Comparison of ENCODE assay signal across 19 cellular contexts in the genomic region with DNA sequence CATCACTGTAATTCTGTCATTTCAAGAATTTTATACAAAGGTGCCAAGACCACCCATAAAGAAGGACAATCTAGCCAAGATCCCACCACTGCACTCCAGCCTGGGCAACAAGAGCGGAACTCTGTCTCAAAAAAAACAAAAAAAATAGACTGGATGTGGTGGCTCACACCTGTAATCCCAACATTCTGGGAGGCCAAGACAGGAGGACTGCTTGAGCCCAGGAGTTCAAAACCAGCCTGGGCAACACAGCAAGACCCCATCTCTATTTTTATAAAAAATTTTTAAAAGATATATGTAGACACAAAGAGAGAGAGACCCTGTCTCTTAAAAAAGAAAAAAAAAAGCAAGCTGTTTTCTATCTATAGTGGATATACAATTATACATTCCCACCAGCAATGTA. TPM values are rescaled to one million over a fixed set of nuclear protein-coding genes. Genes with fewer than 3 reads are reported as not detected.
DNase-seq lines count a peak whose midpoint lies in the region; ATAC-seq, FAIRE-seq and TF ChIP-seq lines count a peak whose summit lies in the region.
"Had no signal": no experiment of that assay in that cellular context is flagged by ENCODE, and none has a peak within 500 bp of the region (broad histone marks: within the 10 kb centered on the region; RNA-seq: fewer than 3 reads in every experiment).

No MANE protein-coding gene starts in this region.

- peaks cover 13% of the 10 kb centered on the region; the same call in 1 of the 2 replicates for H3K36me3 ChIP-seq in Karpas-422 (ENCODE audit: insufficient read depth, low read length)
- H3K36me3 ChIP-seq in K562 (ENCODE audit: control insufficient read depth, insufficient read depth, low read length): peaks cover 21% of the 10 kb centered on the region; the same call in 1 of the 3 replicates
- peaks cover 0 to 9% of the 10 kb centered on the region in 2 donors for H3K36me3 ChIP-seq in psoas muscle (ENCODE audit: insufficient read depth in 1 of 2, low read depth in 1 of 2)

- no peak for TF ChIP-seq RAD21 in K562 (CRISPR knock-in tag; conservative IDR thresholded peaks at IDR 0.05 in 1 of 2, IDR thresholded peaks at IDR 0.05 in 1 of 2)

- H2AFZ ChIP-seq in Karpas-422 (ENCODE audit: low read length): no peak overlapping the region
- H2AFZ ChIP-seq in K562 (ENCODE audit: low read depth, low read length): no peak overlapping the region

- H3K27me3 Mint-ChIP-seq in activated naive CD8-positive, alpha-beta T cell: no peaks in the 10 kb centered on the region
- no peaks in the 10 kb centered on the region for H3K27me3 Mint-ChIP-seq in activated naive CD8-positive, alpha-beta T cell treated with anti-CD3 and anti-CD28 coated beads for 36 hours

- TF ChIP-seq EP300 in K562 (IDR thresholded peaks at IDR 0.05; ENCODE audit: low read length): no peak

- WGBS in K562 (ENCODE audit: insufficient coverage, low coverage, missing lambda C conversion rate): 100% methylated on average over 1 of the region's 1 CpG
- 87 to 95% (median 91%) methylated on average over 1 of the region's 1 CpG for whole genome bisulfite sequencing in psoas muscle, 3 donors

- no peaks in the 10 kb centered on the region for H3K9me1 ChIP-seq in K562 (ENCODE audit: control insufficient read depth, insufficient read depth, low read length)

- H3K9ac ChIP-seq in Karpas-422 (ENCODE audit: low read length) (no peak overlapping the region), K562 (ENCODE audit: insufficient read depth in 1 of 2, low read depth in 2 of 2, low read length in 2 of 2) (no peak overlapping the region)

- H3K79me2 ChIP-seq in Karpas-422 (ENCODE audit: low read length) (peaks cover 99% of the 10 kb centered on the region), K562 (ENCODE audit: control insufficient read depth, insufficient read depth, low read length) (peaks cover 96% of the 10 kb centered on the region)

- H3K27me3 ChIP-seq in Karpas-422 (ENCODE audit: low read length) (no peaks in the 10 kb centered on the region), K562 (ENCODE audit: control insufficient read depth in 2 of 2, insufficient read depth in 2 of 2, low read length in 2 of 2) (no peaks in the 10 kb centered on the region), psoas muscle (ENCODE audit: insufficient read depth in 3 of 3, low read length in 2 of 3) (no peaks in the 10 kb centered on the region)
- H3K27me3 ChIP-seq: SJSA1 had no signal

- no peak for TF ChIP-seq POLR2A in K562 (conservative IDR thresholded peaks at IDR 0.05)

- peaks cover 5% of the 10 kb centered on the region for H3K36me3 Mint-ChIP-seq in activated naive CD8-positive, alpha-beta T cell
- peaks cover 17% of the 10 kb centered on the region for H3K36me3 Mint-ChIP-seq in activated naive CD8-positive, alpha-beta T cell treated with anti-CD3 and anti-CD28 coated beads for 36 hours

- peaks cover 70% of the 10 kb centered on the region for H3K4me1 ChIP-seq in Karpas-422 (ENCODE audit: low read length)
- H3K4me1 ChIP-seq in K562 (replicated peaks in 1 of 2; ENCODE audit: control insufficient read depth in 2 of 2, insufficient read depth in 2 of 2, low read length in 2 of 2): peaks cover 5 to 7% of the 10 kb centered on the region in 2 experiments; a peak in 3 of 5 replicates
- H3K4me1 ChIP-seq in psoas muscle: peaks cover 67% of the 10 kb centered on the region
- H3K4me1 ChIP-seq: SJSA1 had no signal

- BruUV-seq in K562 (replicated peaks; lab: Mats Ljungman, UMichigan): no TSS peak

- no peak for DNase-seq in activated naive CD8-positive, alpha-beta T cell treated with anti-CD3 and anti-CD28 coated beads for 36 hours
- DNase-seq in Karpas-422 (peak; percentile 28), K562 (ENCODE audit: extremely low read depth in 1 of 4, low spot score in 3 of 4) (no peak), psoas muscle (no peak), NCI-H1105 treated with DMSO at 0.1 percent for 48 hours (lab: John Stamatoyannopoulos, UW) (no peak), midbrain (lab: John Stamatoyannopoulos, UW) (no peak)
- DNase-seq in stimulated activated CD4-positive, alpha-beta T cell treated with anti-CD3 and anti-CD28 coated beads, Interleukin-1b, Interleukin-23, amount 100 ng/mL, for 48 hours: no peak
- DNase-seq: C1 segment of cervical spinal cord, Calu3, H7, Kasumi-1, NCI-H1417 treated with DMSO at 0.1 percent for 48 hours, NCI-H2029, NCI-H524, OCI-M1, RPMI8226 had no signal

- no peak for TF ChIP-seq CTCF in K562 (IDR thresholded peaks at IDR 0.05 in 2 of 3, conservative IDR thresholded peaks at IDR 0.05 in 1 of 3; ENCODE audit: insufficient read depth in 2 of 3, low read depth in 1 of 3, low read length in 3 of 3)
- TF ChIP-seq CTCF in psoas muscle (IDR thresholded peaks at IDR 0.05): no peak

- H3K9me3 ChIP-seq in Karpas-422 (ENCODE audit: low read length) (no peaks in the 10 kb centered on the region), K562 (replicated peaks; ENCODE audit: control insufficient read depth, insufficient read depth, low read depth, low read length) (no peaks in the 10 kb centered on the region), psoas muscle (no peaks in the 10 kb centered on the region)
- H3K9me3 ChIP-seq: SJSA1 had no signal

- H3K4me1 Mint-ChIP-seq in activated naive CD8-positive, alpha-beta T cell (ENCODE audit: low read depth): peaks cover 60% of the 10 kb centered on the region
- H3K4me1 Mint-ChIP-seq in activated naive CD8-positive, alpha-beta T cell treated with anti-CD3 and anti-CD28 coated beads for 36 hours: peaks cover 48% of the 10 kb centered on the region

- H3K27ac ChIP-seq in Karpas-422 (ENCODE audit: low read length): no peak overlapping the region
- no peak overlapping the region for H3K27ac ChIP-seq in K562 (ENCODE audit: extremely low read depth, low read depth, low read length)
- peak overlapping the region; percentile 99 for H3K27ac ChIP-seq in psoas muscle
- H3K27ac ChIP-seq: SJSA1 had no signal

- H3K27ac Mint-ChIP-seq in activated naive CD8-positive, alpha-beta T cell: peak overlapping the region; percentile 59
- no peak overlapping the region for H3K27ac Mint-ChIP-seq in activated naive CD8-positive, alpha-beta T cell treated with anti-CD3 and anti-CD28 coated beads for 36 hours

- H3K4me3 ChIP-seq in Karpas-422 (ENCODE audit: low read length): no peak overlapping the region
- H3K4me3 ChIP-seq in K562: no peak overlapping the region
- H3K4me3 ChIP-seq in psoas muscle: no peak overlapping the region
- H3K4me3 ChIP-seq: SJSA1 had no signal

- H3K4me2 ChIP-seq in Karpas-422 (ENCODE audit: low read depth, low read length, poor library complexity, severe bottlenecking) (peak overlapping the region; percentile 5), K562 (ENCODE audit: insufficient read depth, low read length) (no peak overlapping the region)

- intact Hi-C loops in K562 (cut with micrococcal nuclease) (no loop called here), psoas muscle (cut with DNase I) (no loop called here)

- FAIRE-seq in K562 (lab: Jason Lieb, UNC): no peak
- FAIRE-seq: HepG2 had no signal

- H3K9me2 ChIP-seq in Karpas-422 (replicated peaks; ENCODE audit: insufficient read depth, low read length): no peaks in the 10 kb centered on the region

- H4K20me1 ChIP-seq in Karpas-422 (ENCODE audit: insufficient read depth, low read depth, low read length) (peaks cover 4% of the 10 kb centered on the region; the same call in 1 of the 2 replicates), K562 (replicated peaks; ENCODE audit: control insufficient read depth, insufficient read depth, low read length) (0 out of 2 replicates have a peak, but pooled peaks cover 5% of the 10 kb centered on the region)

- CTCF ChIA-PET in K562 (lab: Yijun Ruan, JAX; ENCODE audit: low intra/inter-chr PET ratio): no interaction called here

- POLR2A ChIA-PET in K562 (lab: Yijun Ruan, JAX): interaction anchor here (1.1 kb wide), 1 partner anchor 20 kb away, joined by 6 read pairs; no protein-coding TSS in a partner anchor

- ATAC-seq in K562: no peak
- ATAC-seq in psoas muscle: no peak
- ATAC-seq: HepG2 had no signal

- peak overlapping the region; percentile 60 for H3K4me3 Mint-ChIP-seq in activated naive CD8-positive, alpha-beta T cell
- no peak overlapping the region for H3K4me3 Mint-ChIP-seq in activated naive CD8-positive, alpha-beta T cell treated with anti-CD3 and anti-CD28 coated beads for 36 hours

- in situ Hi-C loops in K562 (cut with MboI): no loop called here

- no peaks in the 10 kb centered on the region for H3K9me3 Mint-ChIP-seq in activated naive CD8-positive, alpha-beta T cell (ENCODE audit: low read depth)
- H3K9me3 Mint-ChIP-seq in activated naive CD8-positive, alpha-beta T cell treated with anti-CD3 and anti-CD28 coated beads for 36 hours: no peaks in the 10 kb centered on the region

TF ChIP-seq in K562, 482 proteins besides CTCF, POLR2A, EP300 and RAD21 (continues in another document):
- peak; percentile 40 for TF ChIP-seq RBM25 (IDR thresholded peaks at IDR 0.05; ENCODE audit: low read depth, low read length, severe bottlenecking)

RNA-seq across cellular contexts. Expression of a gene that starts 8.8 kb away (rescaled TPM):
- 10 to 100 TPM; 58.8 to 63.9 TPM for total RNA-seq in activated naive CD8-positive, alpha-beta T cell treated with anti-CD3 and anti-CD28 coated beads for 36 hours
- total RNA-seq in Karpas-422 (2014; rRNA removed; shearing (Covaris generic); ENCODE audit: low replicate concordance): 45.2 and 60.8 TPM in 2 replicates
- total RNA-seq in K562 (2011; cell fraction: chromatin; rRNA removed; ENCODE audit: low replicate concordance): 8.0 and 17.2 TPM in 2 replicates
- total RNA-seq in K562 (2011; cell fraction: nucleolus; rRNA removed): 8.7 and 10.5 TPM in 2 replicates
- 13.7 and 19.2 TPM in 2 replicates for total RNA-seq in K562 (2011; cell fraction: nucleoplasm; rRNA removed)
- 46.5 and 48.8 TPM in 2 replicates for total RNA-seq in K562 (2014; rRNA removed)
- 25.2 and 30.7 TPM in 2 replicates for total RNA-seq in K562 (2014; rRNA removed; fragmentation: Illumina TruSeq; extraction: Trizol)
- 28.4 and 28.9 TPM in 2 replicates for total RNA-seq in K562 (2015; rRNA removed; fragmentation: Illumina TruSeq; extraction: Trizol)
- total RNA-seq in K562 (2021): 65.9 and 70.1 TPM in 2 replicates
- 26.7 and 39.6 TPM in 2 replicates for polyA plus RNA-seq in K562 (2011; rRNA removed)
- polyA plus RNA-seq in K562 (2011; cell fraction: cytosol; rRNA removed): 16.9 and 21.1 TPM in 2 replicates
- 9.6 and 10.6 TPM in 2 replicates for polyA plus RNA-seq in K562 (2011; cell fraction: nucleus; rRNA removed)
- 33.0 and 37.8 TPM in 2 replicates for polyA plus RNA-seq in K562 (2012)
- 28.8 and 36.7 TPM in 2 replicates for polyA plus RNA-seq in K562 (2014; fragmentation: Illumina TruSeq; extraction: Trizol)
- 10 to 100 TPM; 10.1 to 16.4 TPM for polyA plus RNA-seq in K562 (2014; fragmentation: Nextera tagmentation; extraction: Ambion mirVana)
- polyA plus RNA-seq in K562 (2014; rRNA removed): 29.0 and 29.7 TPM in 2 replicates
- 26.1 and 30.5 TPM in 2 replicates for polyA minus RNA-seq in K562 (2011; rRNA and poly(A)+ RNA removed)
- 22.1 and 25.4 TPM in 2 replicates for polyA minus RNA-seq in K562 (2011; cell fraction: cytosol; rRNA and poly(A)+ RNA removed)
- polyA minus RNA-seq in K562 (2011; cell fraction: nucleus; rRNA and poly(A)+ RNA removed): 8.8 TPM in 2 replicates
- total RNA-seq in psoas muscle: 100 to 1,000 TPM; 152 to 239 (median 175) TPM
- polyA plus RNA-seq in psoas muscle: 100 to 1,000 TPM in 1 of 3 donors, 10 to 100 TPM in 2; 54.6 to 128 (median 73.0) TPM
